In the genomic region with DNA sequence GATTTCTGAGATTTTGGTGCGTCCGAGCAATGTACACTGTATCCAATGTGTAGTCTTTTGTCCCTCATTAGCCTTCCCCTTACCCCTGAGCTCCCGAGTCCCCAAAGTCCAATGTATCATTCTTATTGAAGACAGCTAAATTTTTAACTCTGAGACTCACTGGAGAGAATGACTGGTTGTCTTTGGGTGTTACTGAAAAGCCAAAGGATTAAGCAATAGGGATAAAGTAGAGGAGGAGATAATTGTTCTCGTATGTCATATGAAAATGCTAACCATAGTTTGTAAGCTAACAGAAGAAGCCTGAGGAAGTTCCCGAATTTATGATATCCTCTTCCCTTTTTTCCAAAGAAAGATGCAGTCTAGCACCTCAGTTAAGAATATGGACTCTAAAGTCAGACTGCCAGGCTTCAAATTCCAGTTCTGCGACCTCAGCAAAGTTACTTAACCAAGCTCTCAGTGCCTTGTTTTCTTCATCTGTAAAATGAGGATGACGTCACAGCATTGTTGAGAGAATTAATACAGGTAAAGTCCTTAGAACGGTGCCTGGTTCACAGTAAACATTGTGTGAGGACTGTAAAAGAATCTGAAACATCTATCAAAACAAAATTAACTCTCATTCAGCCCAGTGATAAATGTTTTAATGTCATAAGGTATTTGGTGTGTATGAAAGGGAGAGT, we compare ENCODE assay signal across 11 cellular contexts. TPM values are rescaled to one million over a fixed set of nuclear protein-coding genes. Genes with fewer than 3 reads are reported as not detected.
DNase-seq lines count a peak whose midpoint lies in the region; ATAC-seq and TF ChIP-seq lines count a peak whose summit lies in the region.
"Had no signal": no experiment of that assay in that cellular context is flagged by ENCODE, and none has a peak within 500 bp of the region (broad histone marks: within the 10 kb centered on the region; RNA-seq: fewer than 3 reads in every experiment).

No MANE protein-coding gene starts in this region.

- H2BK5ac ChIP-seq in IMR-90 (ENCODE audit: low read depth, low read length, poor library complexity, severe bottlenecking) = no peak overlapping the region

- no peaks in the 10 kb centered on the region for H3K27me3 ChIP-seq in CD4-positive, alpha-beta T cell (ENCODE audit: control insufficient read depth, insufficient read depth, low read length)
- no peaks in the 10 kb centered on the region for H3K27me3 ChIP-seq in IMR-90 (ENCODE audit: control insufficient read depth, insufficient read depth, low read length)
- no peaks in the 10 kb centered on the region for H3K27me3 ChIP-seq in neural cell (ENCODE audit: insufficient read depth, low read depth, low read length)
- H3K27me3 ChIP-seq in tibial nerve = no peaks in the 10 kb centered on the region
- no peaks in the 10 kb centered on the region for H3K27me3 ChIP-seq in adrenal gland

- no peak overlapping the region for H3K23ac ChIP-seq in IMR-90 (ENCODE audit: low read depth, low read length)

- H3K56ac ChIP-seq in IMR-90 (ENCODE audit: extremely low read depth, insufficient read depth, low read length) = no peak overlapping the region

- no peaks in the 10 kb centered on the region for H3K9me3 Mint-ChIP-seq in CD4-positive, alpha-beta T cell

- no TSS peak for BruUV-seq in IMR-90 (replicated peaks; lab: Mats Ljungman, UMichigan)

- H4K5ac ChIP-seq in IMR-90 (ENCODE audit: low read depth, low read length) = no peak overlapping the region

- H3K14ac ChIP-seq in IMR-90 (replicated peaks; ENCODE audit: low read depth, low read length) = no peak overlapping the region

- H3K27ac Mint-ChIP-seq in CD4-positive, alpha-beta T cell = peak overlapping the region; percentile 92

- no peaks in the 10 kb centered on the region for H3K36me3 ChIP-seq in IMR-90 (ENCODE audit: control insufficient read depth, insufficient read depth, low read length)
- no peaks in the 10 kb centered on the region for H3K36me3 ChIP-seq in neural cell (ENCODE audit: insufficient read depth, low read length)
- H3K36me3 ChIP-seq in tibial nerve = peaks cover 0 to 19% (median 0%) of the 10 kb centered on the region in 3 donors
- H3K36me3 ChIP-seq in adrenal gland (replicated peaks in 1 of 2) = no peaks in the 10 kb centered on the region
- H3K36me3 ChIP-seq: left ventricle myocardium inferior had no signal

- no peaks in the 10 kb centered on the region for H3K27me3 Mint-ChIP-seq in CD4-positive, alpha-beta T cell

- H2AK9ac ChIP-seq in IMR-90 (replicated peaks; ENCODE audit: low read depth, low read length, poor library complexity) = no peak overlapping the region

- peaks cover 18% of the 10 kb centered on the region for H3K36me3 Mint-ChIP-seq in CD4-positive, alpha-beta T cell (ENCODE audit: low read depth)

- no peak overlapping the region for H3K9ac ChIP-seq in IMR-90 (ENCODE audit: low read depth, low read length)
- H3K9ac ChIP-seq in neural cell (ENCODE audit: low read length) = no peak overlapping the region

- in situ Hi-C loops in IMR-90 (cut with MboI; ENCODE audit: low sequenced_read_pairs) = loop anchor here (25.0 kb wide), 1 partner anchor 389 kb away; the partner anchor contains the start of gene OR8B4

- H3K4me3 Mint-ChIP-seq in CD4-positive, alpha-beta T cell = peak overlapping the region; percentile 79

- intact Hi-C loops in CD4-positive, alpha-beta T cell (cut with DNase I, micrococcal nuclease) = loop anchor here (2.0 to 5.0 kb wide), 4 partner anchors 33 to 76 kb away; no protein-coding TSS in a partner anchor
- intact Hi-C loops in IMR-90 (cut with micrococcal nuclease) (loop anchor here (2.0 kb wide), 1 partner anchor 35 kb away; no protein-coding TSS in a partner anchor), adrenal gland (cut with DNase I) (loop anchor here in 1 of 2 donors (5.0 kb wide), 1 partner anchor 36 kb away; no protein-coding TSS in a partner anchor)

- POLR2A ChIA-PET in CD4-positive, alpha-beta T cell (lab: Charles Lee) = interaction anchor here (1.3 to 1.9 kb wide), 3 partner anchors 35 to 179 kb away, joined by 6 to 8 read pairs (median 6); partner anchors contain the start of gene TBRG1
- POLR2A ChIA-PET in IMR-90 (lab: Charles Lee; ENCODE audit: unreplicated experiment) = no interaction called here

- no peak overlapping the region for H2BK15ac ChIP-seq in IMR-90 (ENCODE audit: low read depth, low read length)

- no peak overlapping the region for H2BK120ac ChIP-seq in IMR-90 (ENCODE audit: low read depth, low read length)

- no peak overlapping the region for H3K4me2 ChIP-seq in IMR-90 (ENCODE audit: low read depth, low read length)
- no peak overlapping the region for H3K4me2 ChIP-seq in neural cell (ENCODE audit: low read length)

- H4K8ac ChIP-seq in IMR-90 (ENCODE audit: low read depth in 2 of 2, low read length in 2 of 2) = no peak overlapping the region

- H2AFZ ChIP-seq in IMR-90 (replicated peaks; ENCODE audit: low read length, poor library complexity) (no peak overlapping the region), neural cell (ENCODE audit: low read depth, low read length) (no peak overlapping the region)

- TF ChIP-seq POLR2A in IMR-90 (IDR thresholded peaks at IDR 0.05; ENCODE audit: low read depth, low read length) (no peak), tibial nerve (IDR thresholded peaks at IDR 0.05) (no peak), adrenal gland (IDR thresholded peaks at IDR 0.05) (no peak)

- peaks cover 1% of the 10 kb centered on the region for H3K4me1 ChIP-seq in IMR-90 (ENCODE audit: control insufficient read depth, insufficient read depth, low read length)
- peaks cover 0 to 40% (median 21%) of the 10 kb centered on the region in 4 donors for H3K4me1 ChIP-seq in tibial nerve
- peaks cover 7 to 24% of the 10 kb centered on the region in 2 donors for H3K4me1 ChIP-seq in adrenal gland (replicated peaks in 1 of 2)

- H3K4me1 Mint-ChIP-seq in CD4-positive, alpha-beta T cell (ENCODE audit: low read depth) = peaks cover 25% of the 10 kb centered on the region

- WGBS in IMR-90 (ENCODE audit: extremely low coverage in 2 of 2, insufficient read length in 1 of 2), 2 experiments = 50% methylated on average over 1 of the region's 8 CpGs; no CpG with 5 or more reads in 1 of the 2 experiments
- 64% methylated on average over 8 of the region's 8 CpGs for WGBS in tibial nerve, 2 donors
- 73 to 76% (median 74%) methylated on average over 8 of the region's 8 CpGs for WGBS in adrenal gland, 4 donors

- no peak for TF ChIP-seq RAD21 in IMR-90 (IDR thresholded peaks at IDR 0.05; ENCODE audit: low read length)
- no peak for TF ChIP-seq RAD21 in neural cell (conservative IDR thresholded peaks at IDR 0.05)

- H3K18ac ChIP-seq in IMR-90 (ENCODE audit: low read depth, low read length) = no peak overlapping the region

- TF ChIP-seq CTCF in CD4-positive, alpha-beta T cell (IDR thresholded peaks at IDR 0.05) = no peak
- TF ChIP-seq CTCF in IMR-90 (conservative IDR thresholded peaks at IDR 0.05; ENCODE audit: low read depth, low read length) (no peak), choroid plexus epithelial cell (conservative IDR thresholded peaks at IDR 0.05; ENCODE audit: low read depth, low read length) (no peak), neural cell (IDR thresholded peaks at IDR 0.05; ENCODE audit: poor library complexity, severe bottlenecking) (no peak), tibial nerve (IDR thresholded peaks at IDR 0.05) (no peak), adrenal gland (IDR thresholded peaks at IDR 0.05) (no peak)

- H3K9me1 ChIP-seq in IMR-90 (ENCODE audit: insufficient read depth, low read length) = no peaks in the 10 kb centered on the region

- H4K20me1 ChIP-seq in IMR-90 (ENCODE audit: insufficient read depth, low read length) (peaks cover 13% of the 10 kb centered on the region; the same call in 1 of the 2 replicates), neural cell (ENCODE audit: insufficient read depth) (no peaks in the 10 kb centered on the region)

- TF ChIP-seq EP300 in neural cell (conservative IDR thresholded peaks at IDR 0.05; ENCODE audit: poor library complexity, severe bottlenecking) (no peak), tibial nerve (IDR thresholded peaks at IDR 0.05) (no peak)

- H2BK20ac ChIP-seq in IMR-90 (ENCODE audit: low read depth, low read length) = no peak overlapping the region

- no peak overlapping the region for H3K4me3 ChIP-seq in IMR-90 (ENCODE audit: insufficient read depth, low read depth, low read length)
- no peak overlapping the region for H3K4me3 ChIP-seq in choroid plexus epithelial cell (ENCODE audit: low read depth, low read length)
- peak overlapping the region; percentile 91 for H3K4me3 ChIP-seq in neural cell (ENCODE audit: low read length)
- H3K4me3 ChIP-seq in tibial nerve = no peak overlapping the region
- H3K4me3 ChIP-seq in adrenal gland = peak overlapping the region in 1 of 4 donors; percentile 78

- CTCF ChIA-PET in CD4-positive, alpha-beta T cell (lab: Charles Lee) = interaction anchor here (0.7 to 4.6 kb wide), 7 partner anchors 8 to 75 kb away, joined by 3 to 27 read pairs (median 4); no protein-coding TSS in a partner anchor
- CTCF ChIA-PET in IMR-90 (lab: Yijun Ruan, JAX) = interaction anchor here (0.7 kb wide), 1 partner anchor 9 kb away, joined by 3 read pairs; no protein-coding TSS in a partner anchor

- no peaks in the 10 kb centered on the region for H3K9me3 ChIP-seq in CD4-positive, alpha-beta T cell (ENCODE audit: control insufficient read depth, low read length)
- H3K9me3 ChIP-seq in IMR-90 (ENCODE audit: control insufficient read depth, insufficient read depth, low read length) (no peaks in the 10 kb centered on the region), neural cell (ENCODE audit: low read length) (no peaks in the 10 kb centered on the region), tibial nerve (no peaks in the 10 kb centered on the region), adrenal gland (replicated peaks in 1 of 3) (no peaks in the 10 kb centered on the region)
- H3K9me3 ChIP-seq: left ventricle myocardium inferior had no signal

- peaks cover 26% of the 10 kb centered on the region for H3K79me2 ChIP-seq in neural cell (replicated peaks; ENCODE audit: insufficient read depth, low read length)

- DNase-seq in CD4-positive, alpha-beta T cell = no peak
- DNase-seq in IMR-90 = peak; percentile 22
- DNase-seq in choroid plexus epithelial cell (ENCODE audit: low read depth) = peak; percentile 16
- no peak for DNase-seq in tibial nerve (ENCODE audit: low spot score in 2 of 2)
- no peak for DNase-seq in AG08396 (ENCODE audit: low spot score)
- DNase-seq in adrenal gland = no peak
- DNase-seq: left ventricle myocardium inferior, NCI-H1417 had no signal

- H3K9me2 ChIP-seq in neural cell (ENCODE audit: insufficient read depth, low read length) = no peaks in the 10 kb centered on the region

- H3K27ac ChIP-seq in CD4-positive, alpha-beta T cell (ENCODE audit: low read depth, low read length) = no peak overlapping the region
- H3K27ac ChIP-seq in IMR-90 (ENCODE audit: insufficient read depth, low read length) = no peak overlapping the region
- no peak overlapping the region for H3K27ac ChIP-seq in neural cell (ENCODE audit: low read length)
- H3K27ac ChIP-seq in tibial nerve = peak overlapping the region in 1 of 4 donors; percentile 98
- H3K27ac ChIP-seq in adrenal gland = peak overlapping the region in 1 of 5 donors; percentile 96

- ATAC-seq in CD4-positive, alpha-beta T cell (ENCODE audit: poor library complexity) = no peak
- ATAC-seq in IMR-90 (ENCODE audit: low read depth) (no peak), GM21528 (IDR thresholded peaks at IDR 0.05; ENCODE audit: low FRiP score, unreplicated experiment) (no peak)

- no peak overlapping the region for H2AK5ac ChIP-seq in IMR-90 (ENCODE audit: low read depth, low read length)

- no peak overlapping the region for H4K91ac ChIP-seq in IMR-90 (ENCODE audit: insufficient read depth, low read depth, low read length)

- no peak overlapping the region for H3K4ac ChIP-seq in IMR-90 (ENCODE audit: low read depth, low read length)

- peaks cover 0 to 11% of the 10 kb centered on the region in 2 experiments; a peak in 1 of 4 replicates for H3K79me1 ChIP-seq in IMR-90 (ENCODE audit: low read depth in 1 of 2, low read length in 2 of 2)

- dilution Hi-C loops in IMR-90 (cut with HindIII; ENCODE audit: low sequenced_read_pairs, unreplicated experiment) = no loop called here

- peaks cover 4% of the 10 kb centered on the region for H3F3A ChIP-seq in neural cell (ENCODE audit: insufficient read depth, low read length, poor library complexity, severe bottlenecking)

RNA-seq across cellular contexts. Expression of gene MSANTD2, which starts 1.6 kb away (rescaled TPM):
- total RNA-seq in CD4-positive, alpha-beta T cell = 1 to 10 TPM; 4.2 to 5.1 TPM
- total RNA-seq in IMR-90 (2012; rRNA removed) (5.0 and 6.4 TPM in 2 replicates), tibial nerve (10 to 100 TPM; 19.8 to 32.8 (median 23.5) TPM), adrenal gland (10 to 100 TPM in 3 of 8 donors, 1 to 10 TPM in 5; 4.4 to 16.2 (median 6.3) TPM)
- polyA plus RNA-seq in IMR-90 (2012; rRNA removed) (4.8 and 6.0 TPM in 2 replicates), neural cell (40.8 and 45.3 TPM in 2 replicates), adrenal gland (10 to 100 TPM in 2 of 3 donors, 1 to 10 TPM in 1; 7.1 to 16.8 (median 16.2) TPM)
- 2.5 and 2.6 TPM in 2 replicates for polyA plus RNA-seq in IMR-90 (2012; cell fraction: cytosol; rRNA removed)
- 6.8 and 33.8 TPM in 2 replicates for polyA plus RNA-seq in IMR-90 (2012; cell fraction: nucleus; rRNA removed; ENCODE audit: low replicate concordance)
- polyA minus RNA-seq in neural cell = 41.6 and 45.5 TPM in 2 replicates

RNA-seq across cellular contexts. Expression of gene ESAM, which starts 39.7 kb away (rescaled TPM):
- under 1 TPM; 0.38 to 0.64 TPM for total RNA-seq in CD4-positive, alpha-beta T cell
- under 0.01 TPM in 1 of 2 replicates, not detected in the other for total RNA-seq in IMR-90 (2012; rRNA removed)
- 0.12 and 0.20 TPM in 2 replicates for polyA plus RNA-seq in IMR-90 (2012; rRNA removed)
- polyA plus RNA-seq in IMR-90 (2012; cell fraction: cytosol; rRNA removed) = 0.10 and 0.11 TPM in 2 replicates
- polyA plus RNA-seq in IMR-90 (2012; cell fraction: nucleus; rRNA removed; ENCODE audit: low replicate concordance) = 1.7 and 2.7 TPM in 2 replicates
- 0.77 TPM in 1 of 2 replicates, not detected in the other for polyA plus RNA-seq in neural cell
- 0.73 and 0.93 TPM in 2 replicates for polyA minus RNA-seq in neural cell
- 10 to 100 TPM; 18.6 to 45.9 (median 33.0) TPM for total RNA-seq in tibial nerve
- 10 to 100 TPM; 10.6 to 36.9 (median 29.3) TPM for total RNA-seq in adrenal gland
- 10 to 100 TPM; 17.1 to 31.2 (median 21.5) TPM for polyA plus RNA-seq in adrenal gland

RNA-seq across cellular contexts. Expression of gene VSIG2, which starts 49.7 kb away (rescaled TPM):
- under 1 TPM in 1 of 2 experiments, not detected in 1; 0.28 TPM for total RNA-seq in CD4-positive, alpha-beta T cell
- total RNA-seq in IMR-90 (2012; rRNA removed) (not detected in 2 replicates), tibial nerve (1 to 10 TPM in 2 of 4 donors, not detected in 2; 1.5 to 2.4 TPM), adrenal gland (1 to 10 TPM in 1 of 8 donors, under 1 TPM in 3, not detected in 4; 0.25 to 1.4 (median 0.48) TPM)
- polyA plus RNA-seq in IMR-90 (2012; rRNA removed) (not detected in 2 replicates), neural cell (not detected in 2 replicates), adrenal gland (1 to 10 TPM in 1 of 3 donors, under 1 TPM in 2; 0.29 to 2.4 (median 0.67) TPM)
- polyA plus RNA-seq in IMR-90 (2012; cell fraction: cytosol; rRNA removed) = 0.03 TPM in 1 of 2 replicates, not detected in the other
- polyA plus RNA-seq in IMR-90 (2012; cell fraction: nucleus; rRNA removed; ENCODE audit: low replicate concordance) = not detected in 2 replicates
- not detected in 2 replicates for polyA minus RNA-seq in neural cell
- total RNA-seq: Daoy had no signal

Comparison
In these comparisons a context has a peak if more than half of its experiments do, and no peak if none do; other contexts are left out.
1. DNase-seq: peak in IMR-90 (single experiment) and choroid plexus epithelial cell (single experiment); none in CD4-positive, alpha-beta T cell (0 of 10), tibial nerve (0 of 2), AG08396 (single experiment) and adrenal gland (0 of 7).
2. RNA of gene ESAM, which starts 39.7 kb away (total RNA-seq): 18.6 to 45.9 TPM in tibial nerve and 10.6 to 36.9 TPM in adrenal gland; 0.38 to 0.64 TPM in CD4-positive, alpha-beta T cell and under 0.01 TPM in IMR-90; every median in the first group is over 4 times any median in the second.